ENCODE assay signal across 15 cellular contexts in the genomic region with DNA sequence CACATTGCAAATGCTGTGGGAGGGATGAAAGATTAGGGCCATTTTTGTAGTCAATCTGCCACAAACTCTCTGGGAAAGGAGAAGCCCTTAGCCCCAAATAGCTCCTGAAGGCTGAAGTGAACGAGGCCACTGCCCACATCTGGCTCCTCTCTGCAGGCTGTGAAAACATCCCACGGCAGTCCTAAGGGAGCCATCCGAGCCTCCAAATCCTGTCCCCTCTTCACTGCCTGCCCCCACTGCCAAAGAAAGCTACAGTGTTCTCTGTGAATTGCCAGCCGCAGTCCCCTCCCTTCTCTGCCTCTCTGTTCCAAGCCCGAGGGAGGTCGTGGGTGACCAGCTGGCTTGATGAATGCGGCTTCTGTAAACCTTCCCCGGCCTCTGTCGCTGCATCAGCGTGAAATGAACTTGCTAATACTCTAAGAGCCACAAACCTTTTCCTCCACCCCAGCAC.
A peak's percentile ranks its signal among the peaks of the same experiment; 100 is the strongest.
DNase-seq lines count a peak whose midpoint lies in the region; ATAC-seq, FAIRE-seq and TF ChIP-seq lines count a peak whose summit lies in the region.
"Had no signal": no experiment of that assay in that cellular context is flagged by ENCODE, and none has a peak within 500 bp of the region (broad histone marks: within the 10 kb centered on the region; RNA-seq: fewer than 3 reads in every experiment).

No MANE protein-coding gene starts in this region.

- TF ChIP-seq POLR2A in GM12892 (IDR thresholded peaks at IDR 0.05; ENCODE audit: low read depth, low read length) = no peak

- no peak overlapping the region for H3K4me3 ChIP-seq in BLaER1
- H3K4me3 ChIP-seq in right cardiac atrium (ENCODE audit: low read length) = no peak overlapping the region
- no peak overlapping the region for H3K4me3 ChIP-seq in effector memory CD4-positive, alpha-beta T cell (ENCODE audit: insufficient read depth, low read depth, low read length, poor library complexity, severe bottlenecking)
- H3K4me3 ChIP-seq: Peyer's patch, prostate gland had no signal

- peaks cover 44% of the 10 kb centered on the region for H3K4me1 ChIP-seq in BLaER1
- H3K4me1 ChIP-seq in right cardiac atrium (ENCODE audit: control insufficient read depth, insufficient read depth, low read length) = peaks cover 4% of the 10 kb centered on the region
- no peaks in the 10 kb centered on the region for H3K4me1 ChIP-seq in effector memory CD4-positive, alpha-beta T cell (ENCODE audit: control insufficient read depth, insufficient read depth, low read length, poor library complexity, severe bottlenecking)
- H3K4me1 ChIP-seq: Peyer's patch, prostate gland had no signal

- ATAC-seq in right cardiac atrium = peak; percentile 78 to 82
- ATAC-seq: T-helper 17 cell had no signal

- no peaks in the 10 kb centered on the region for H4K20me1 ChIP-seq in BLaER1

- H3K9me3 ChIP-seq in BLaER1 (0 out of 2 replicates have a peak, but pooled peaks cover 3% of the 10 kb centered on the region), right cardiac atrium (ENCODE audit: control insufficient read depth, low read length) (no peaks in the 10 kb centered on the region)
- no peaks in the 10 kb centered on the region for H3K9me3 ChIP-seq in effector memory CD4-positive, alpha-beta T cell (ENCODE audit: control insufficient read depth, low read length)
- H3K9me3 ChIP-seq: Peyer's patch, prostate gland had no signal

- H3K27me3 ChIP-seq in BLaER1 = no peaks in the 10 kb centered on the region
- H3K27me3 ChIP-seq in right cardiac atrium (ENCODE audit: control insufficient read depth, insufficient read depth) = no peaks in the 10 kb centered on the region
- no peaks in the 10 kb centered on the region for H3K27me3 ChIP-seq in effector memory CD4-positive, alpha-beta T cell (replicated peaks; ENCODE audit: control insufficient read depth, insufficient read depth, low read length, poor library complexity, severe bottlenecking)
- H3K27me3 ChIP-seq: Peyer's patch had no signal

- H3K27ac ChIP-seq in BLaER1 (no peak overlapping the region; the same call in 1 of the 2 replicates), cingulate gyrus (ENCODE audit: low read depth, low read length) (peak overlapping the region; percentile 97), right cardiac atrium (ENCODE audit: low read length) (peak overlapping the region; percentile 5)
- H3K27ac ChIP-seq in effector memory CD4-positive, alpha-beta T cell (ENCODE audit: insufficient read depth, low read length, poor library complexity, severe bottlenecking) = no peak overlapping the region
- H3K27ac ChIP-seq: Peyer's patch, prostate gland had no signal

- no peak for FAIRE-seq in GM12892 (lab: Jason Lieb, UNC)
- FAIRE-seq: G401.6 had no signal

- H3K36me3 ChIP-seq in BLaER1 = no peaks in the 10 kb centered on the region
- no peaks in the 10 kb centered on the region for H3K36me3 ChIP-seq in effector memory CD4-positive, alpha-beta T cell (ENCODE audit: control insufficient read depth, insufficient read depth, low read length)
- H3K36me3 ChIP-seq: Peyer's patch, prostate gland had no signal

- intact Hi-C loops in right cardiac atrium (cut with DNase I) = no loop called here
- intact Hi-C loops in posterior cingulate gyrus (cut with DNase I) = no loop called here

- WGBS in right cardiac atrium = 39% methylated on average over 10 of the region's 10 CpGs

- H3K9ac ChIP-seq in BLaER1 = no peak overlapping the region

- peak overlapping the region; percentile 42 for H3K4me2 ChIP-seq in BLaER1

- DNase-seq in right cardiac atrium (peak; percentile 44 to 74 (median 73)), posterior cingulate gyrus (peak; percentile 67 to 98 (median 82)), SKM-1 treated with dmso at 0.1 percent for 144 hours (lab: John Stamatoyannopoulos, UW; ENCODE audit: unreplicated experiment) (no peak), SIG-M5 treated with dmso at 0.1 percent for 504 hours (lab: John Stamatoyannopoulos, UW; ENCODE audit: unreplicated experiment) (no peak), GM12892 (ENCODE audit: insufficient read length) (no peak)
- DNase-seq in effector memory CD4-positive, alpha-beta T cell = no peak
- DNase-seq: activated naive CD4-positive, alpha-beta T cell treated with anti-CD3 and anti-CD28 coated beads, Interleukin-2, amount 50 U/mL, for 16 hours; NCI-H1930; NCI-H524 treated with DMSO at 0.1 percent for 48 hours; Peyer's patch; T-helper 17 cell had no signal

Comparison
In these comparisons a context has a peak if more than half of its experiments do, and no peak if none do; other contexts are left out.
1. H3K27ac ChIP-seq: peak in cingulate gyrus (single experiment) and right cardiac atrium (single experiment); none in BLaER1 (single experiment) and effector memory CD4-positive, alpha-beta T cell (single experiment).
2. DNase-seq: peak in right cardiac atrium (3 of 3) and posterior cingulate gyrus (10 of 10); none in SKM-1 treated with dmso at 0.1 percent for 144 hours (single experiment), effector memory CD4-positive, alpha-beta T cell (0 of 3), SIG-M5 treated with dmso at 0.1 percent for 504 hours (single experiment) and GM12892 (single experiment).